1 cellular context compared by ENCODE assay signal in the genomic region with DNA sequence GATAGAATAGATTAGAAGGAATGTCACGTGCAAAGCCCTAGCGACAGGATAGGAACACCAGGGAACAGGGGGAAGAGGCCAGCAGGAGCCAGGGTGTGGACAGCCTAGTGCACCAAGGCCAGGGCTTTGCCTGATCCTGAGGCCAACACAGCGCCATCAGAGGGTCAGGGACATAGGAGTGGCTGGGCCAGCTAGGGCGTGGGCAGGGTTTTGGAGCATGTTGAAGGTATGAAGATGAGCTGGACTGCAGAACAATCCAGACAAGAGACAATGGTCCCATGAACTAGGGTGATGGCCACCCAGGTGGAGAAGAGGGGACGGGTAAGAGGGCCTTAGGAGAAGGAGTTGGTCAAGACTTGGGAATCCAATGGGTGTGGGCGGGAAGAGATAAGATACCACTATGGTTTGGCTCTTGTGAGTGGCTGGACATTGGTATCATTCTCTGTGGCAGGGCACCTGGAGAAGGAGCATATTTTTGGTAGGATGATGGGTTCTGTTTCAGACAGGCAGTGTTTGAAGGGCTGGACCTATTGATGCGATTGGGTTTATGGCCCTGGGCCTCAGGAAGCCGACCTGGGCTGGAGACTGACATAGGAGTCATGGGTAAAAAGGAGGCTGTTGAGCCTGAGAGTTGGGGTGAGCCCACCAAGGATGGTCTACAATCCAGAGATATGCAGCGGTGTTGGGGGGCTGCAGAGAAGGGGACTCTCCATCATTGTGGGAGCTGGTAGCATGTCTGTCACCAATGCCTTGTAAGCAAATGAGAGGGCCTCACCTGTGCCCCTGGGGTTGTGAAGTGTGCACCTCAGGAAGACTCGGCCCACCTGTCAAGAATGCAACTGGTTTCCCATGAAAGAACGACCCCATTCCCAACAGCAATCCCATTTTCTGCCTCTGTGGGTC.
TF ChIP-seq lines count a peak whose summit lies in the region.

No MANE protein-coding gene starts in this region.

TF ChIP-seq in HepG2, 621 proteins besides CTCF, POLR2A, EP300 and RAD21:
- no peak for TF ChIP-seq STAT5B (CRISPR knock-in tag; IDR thresholded peaks at IDR 0.05)
- no peak for TF ChIP-seq ZBTB3 (CRISPR knock-in tag; IDR thresholded peaks at IDR 0.05; ENCODE audit: borderline replicate concordance, low read depth)
- TF ChIP-seq, protein P1, sequence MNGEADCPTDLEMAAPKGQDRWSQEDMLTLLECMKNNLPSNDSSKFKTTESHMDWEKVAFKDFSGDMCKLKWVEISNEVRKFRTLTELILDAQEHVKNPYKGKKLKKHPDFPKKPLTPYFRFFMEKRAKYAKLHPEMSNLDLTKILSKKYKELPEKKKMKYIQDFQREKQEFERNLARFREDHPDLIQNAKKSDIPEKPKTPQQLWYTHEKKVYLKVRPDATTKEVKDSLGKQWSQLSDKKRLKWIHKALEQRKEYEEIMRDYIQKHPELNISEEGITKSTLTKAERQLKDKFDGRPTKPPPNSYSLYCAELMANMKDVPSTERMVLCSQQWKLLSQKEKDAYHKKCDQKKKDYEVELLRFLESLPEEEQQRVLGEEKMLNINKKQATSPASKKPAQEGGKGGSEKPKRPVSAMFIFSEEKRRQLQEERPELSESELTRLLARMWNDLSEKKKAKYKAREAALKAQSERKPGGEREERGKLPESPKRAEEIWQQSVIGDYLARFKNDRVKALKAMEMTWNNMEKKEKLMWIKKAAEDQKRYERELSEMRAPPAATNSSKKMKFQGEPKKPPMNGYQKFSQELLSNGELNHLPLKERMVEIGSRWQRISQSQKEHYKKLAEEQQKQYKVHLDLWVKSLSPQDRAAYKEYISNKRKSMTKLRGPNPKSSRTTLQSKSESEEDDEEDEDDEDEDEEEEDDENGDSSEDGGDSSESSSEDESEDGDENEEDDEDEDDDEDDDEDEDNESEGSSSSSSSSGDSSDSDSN (CRISPR knock-in tag; IDR thresholded peaks at IDR 0.05), result no peak; the same call in none of the 2 replicates
- TF ChIP-seq MEF2D (CRISPR knock-in tag; IDR thresholded peaks at IDR 0.05), result no peak
- peak; percentile 20; the same call in 1 of the 2 replicates for TF ChIP-seq BHLHE40 (IDR thresholded peaks at IDR 0.05; ENCODE audit: low read length)
- TF ChIP-seq IKZF4 (CRISPR knock-in tag; IDR thresholded peaks at IDR 0.05; ENCODE audit: borderline replicate concordance, low read depth, not compliant biosample characterization), result no peak
- TF ChIP-seq, protein P2, sequence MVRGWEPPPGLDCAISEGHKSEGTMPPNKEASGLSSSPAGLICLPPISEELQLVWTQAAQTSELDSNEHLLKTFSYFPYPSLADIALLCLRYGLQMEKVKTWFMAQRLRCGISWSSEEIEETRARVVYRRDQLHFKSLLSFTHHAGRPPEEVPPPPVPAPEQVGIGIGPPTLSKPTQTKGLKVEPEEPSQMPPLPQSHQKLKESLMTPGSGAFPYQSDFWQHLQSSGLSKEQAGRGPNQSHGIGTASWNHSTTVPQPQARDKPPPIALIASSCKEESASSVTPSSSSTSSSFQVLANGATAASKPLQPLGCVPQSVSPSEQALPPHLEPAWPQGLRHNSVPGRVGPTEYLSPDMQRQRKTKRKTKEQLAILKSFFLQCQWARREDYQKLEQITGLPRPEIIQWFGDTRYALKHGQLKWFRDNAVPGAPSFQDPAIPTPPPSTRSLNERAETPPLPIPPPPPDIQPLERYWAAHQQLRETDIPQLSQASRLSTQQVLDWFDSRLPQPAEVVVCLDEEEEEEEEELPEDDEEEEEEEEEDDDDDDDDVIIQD (CRISPR knock-in tag; IDR thresholded peaks at IDR 0.05; ENCODE audit: low read depth), result no peak
- TF ChIP-seq ZFP36 (IDR thresholded peaks at IDR 0.05; ENCODE audit: borderline replicate concordance, low read depth, low read length, partially characterized antibody), result no peak
- no peak for TF ChIP-seq NAIF1 (CRISPR knock-in tag; IDR thresholded peaks at IDR 0.05; ENCODE audit: borderline replicate concordance)
- TF ChIP-seq SALL1 (CRISPR knock-in tag; IDR thresholded peaks at IDR 0.05), result 0 out of 2 replicates have a peak, but pooled peaks have one; percentile 14
- TF ChIP-seq, protein P3, sequence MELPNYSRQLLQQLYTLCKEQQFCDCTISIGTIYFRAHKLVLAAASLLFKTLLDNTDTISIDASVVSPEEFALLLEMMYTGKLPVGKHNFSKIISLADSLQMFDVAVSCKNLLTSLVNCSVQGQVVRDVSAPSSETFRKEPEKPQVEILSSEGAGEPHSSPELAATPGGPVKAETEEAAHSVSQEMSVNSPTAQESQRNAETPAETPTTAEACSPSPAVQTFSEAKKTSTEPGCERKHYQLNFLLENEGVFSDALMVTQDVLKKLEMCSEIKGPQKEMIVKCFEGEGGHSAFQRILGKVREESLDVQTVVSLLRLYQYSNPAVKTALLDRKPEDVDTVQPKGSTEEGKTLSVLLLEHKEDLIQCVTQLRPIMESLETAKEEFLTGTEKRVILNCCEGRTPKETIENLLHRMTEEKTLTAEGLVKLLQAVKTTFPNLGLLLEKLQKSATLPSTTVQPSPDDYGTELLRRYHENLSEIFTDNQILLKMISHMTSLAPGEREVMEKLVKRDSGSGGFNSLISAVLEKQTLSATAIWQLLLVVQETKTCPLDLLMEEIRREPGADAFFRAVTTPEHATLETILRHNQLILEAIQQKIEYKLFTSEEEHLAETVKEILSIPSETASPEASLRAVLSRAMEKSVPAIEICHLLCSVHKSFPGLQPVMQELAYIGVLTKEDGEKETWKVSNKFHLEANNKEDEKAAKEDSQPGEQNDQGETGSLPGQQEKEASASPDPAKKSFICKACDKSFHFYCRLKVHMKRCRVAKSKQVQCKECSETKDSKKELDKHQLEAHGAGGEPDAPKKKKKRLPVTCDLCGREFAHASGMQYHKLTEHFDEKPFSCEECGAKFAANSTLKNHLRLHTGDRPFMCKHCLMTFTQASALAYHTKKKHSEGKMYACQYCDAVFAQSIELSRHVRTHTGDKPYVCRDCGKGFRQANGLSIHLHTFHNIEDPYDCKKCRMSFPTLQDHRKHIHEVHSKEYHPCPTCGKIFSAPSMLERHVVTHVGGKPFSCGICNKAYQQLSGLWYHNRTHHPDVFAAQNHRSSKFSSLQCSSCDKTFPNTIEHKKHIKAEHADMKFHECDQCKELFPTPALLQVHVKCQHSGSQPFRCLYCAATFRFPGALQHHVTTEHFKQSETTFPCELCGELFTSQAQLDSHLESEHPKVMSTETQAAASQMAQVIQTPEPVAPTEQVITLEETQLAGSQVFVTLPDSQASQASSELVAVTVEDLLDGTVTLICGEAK (IDR thresholded peaks at IDR 0.05), result no peak
- TF ChIP-seq, protein P3 (CRISPR knock-in tag; IDR thresholded peaks at IDR 0.05), result no peak
- no peak for TF ChIP-seq ZNF556 (CRISPR knock-in tag; IDR thresholded peaks at IDR 0.05; ENCODE audit: borderline replicate concordance)
